Comparison of ENCODE assay signal across 1 cellular context in genomic region chr15:28931828-28932227, GRCh38.
TF ChIP-seq lines count a peak whose summit lies in the region.

No MANE protein-coding gene starts in this region.

TF ChIP-seq in SK-N-SH, 30 proteins besides CTCF, POLR2A, EP300 and RAD21 (continued from another document):
- TF ChIP-seq, protein P1, sequence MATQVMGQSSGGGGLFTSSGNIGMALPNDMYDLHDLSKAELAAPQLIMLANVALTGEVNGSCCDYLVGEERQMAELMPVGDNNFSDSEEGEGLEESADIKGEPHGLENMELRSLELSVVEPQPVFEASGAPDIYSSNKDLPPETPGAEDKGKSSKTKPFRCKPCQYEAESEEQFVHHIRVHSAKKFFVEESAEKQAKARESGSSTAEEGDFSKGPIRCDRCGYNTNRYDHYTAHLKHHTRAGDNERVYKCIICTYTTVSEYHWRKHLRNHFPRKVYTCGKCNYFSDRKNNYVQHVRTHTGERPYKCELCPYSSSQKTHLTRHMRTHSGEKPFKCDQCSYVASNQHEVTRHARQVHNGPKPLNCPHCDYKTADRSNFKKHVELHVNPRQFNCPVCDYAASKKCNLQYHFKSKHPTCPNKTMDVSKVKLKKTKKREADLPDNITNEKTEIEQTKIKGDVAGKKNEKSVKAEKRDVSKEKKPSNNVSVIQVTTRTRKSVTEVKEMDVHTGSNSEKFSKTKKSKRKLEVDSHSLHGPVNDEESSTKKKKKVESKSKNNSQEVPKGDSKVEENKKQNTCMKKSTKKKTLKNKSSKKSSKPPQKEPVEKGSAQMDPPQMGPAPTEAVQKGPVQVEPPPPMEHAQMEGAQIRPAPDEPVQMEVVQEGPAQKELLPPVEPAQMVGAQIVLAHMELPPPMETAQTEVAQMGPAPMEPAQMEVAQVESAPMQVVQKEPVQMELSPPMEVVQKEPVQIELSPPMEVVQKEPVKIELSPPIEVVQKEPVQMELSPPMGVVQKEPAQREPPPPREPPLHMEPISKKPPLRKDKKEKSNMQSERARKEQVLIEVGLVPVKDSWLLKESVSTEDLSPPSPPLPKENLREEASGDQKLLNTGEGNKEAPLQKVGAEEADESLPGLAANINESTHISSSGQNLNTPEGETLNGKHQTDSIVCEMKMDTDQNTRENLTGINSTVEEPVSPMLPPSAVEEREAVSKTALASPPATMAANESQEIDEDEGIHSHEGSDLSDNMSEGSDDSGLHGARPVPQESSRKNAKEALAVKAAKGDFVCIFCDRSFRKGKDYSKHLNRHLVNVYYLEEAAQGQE (IDR thresholded peaks at IDR 0.05; ENCODE audit: low read depth, low read length) = no peak
- TF ChIP-seq JUND (IDR thresholded peaks at IDR 0.05) (no peak), GATA2 (CRISPR knock-in tag; IDR thresholded peaks at IDR 0.05) (no peak), SMC3 (IDR thresholded peaks at IDR 0.05; ENCODE audit: low read depth, low read length) (no peak)
- TF ChIP-seq, protein P2, sequence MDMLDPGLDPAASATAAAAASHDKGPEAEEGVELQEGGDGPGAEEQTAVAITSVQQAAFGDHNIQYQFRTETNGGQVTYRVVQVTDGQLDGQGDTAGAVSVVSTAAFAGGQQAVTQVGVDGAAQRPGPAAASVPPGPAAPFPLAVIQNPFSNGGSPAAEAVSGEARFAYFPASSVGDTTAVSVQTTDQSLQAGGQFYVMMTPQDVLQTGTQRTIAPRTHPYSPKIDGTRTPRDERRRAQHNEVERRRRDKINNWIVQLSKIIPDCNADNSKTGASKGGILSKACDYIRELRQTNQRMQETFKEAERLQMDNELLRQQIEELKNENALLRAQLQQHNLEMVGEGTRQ (IDR thresholded peaks at IDR 0.05; ENCODE audit: borderline replicate concordance, low read depth, low read length) = no peak
